ENCODE assay signal across 1 cellular context in the genomic region with DNA sequence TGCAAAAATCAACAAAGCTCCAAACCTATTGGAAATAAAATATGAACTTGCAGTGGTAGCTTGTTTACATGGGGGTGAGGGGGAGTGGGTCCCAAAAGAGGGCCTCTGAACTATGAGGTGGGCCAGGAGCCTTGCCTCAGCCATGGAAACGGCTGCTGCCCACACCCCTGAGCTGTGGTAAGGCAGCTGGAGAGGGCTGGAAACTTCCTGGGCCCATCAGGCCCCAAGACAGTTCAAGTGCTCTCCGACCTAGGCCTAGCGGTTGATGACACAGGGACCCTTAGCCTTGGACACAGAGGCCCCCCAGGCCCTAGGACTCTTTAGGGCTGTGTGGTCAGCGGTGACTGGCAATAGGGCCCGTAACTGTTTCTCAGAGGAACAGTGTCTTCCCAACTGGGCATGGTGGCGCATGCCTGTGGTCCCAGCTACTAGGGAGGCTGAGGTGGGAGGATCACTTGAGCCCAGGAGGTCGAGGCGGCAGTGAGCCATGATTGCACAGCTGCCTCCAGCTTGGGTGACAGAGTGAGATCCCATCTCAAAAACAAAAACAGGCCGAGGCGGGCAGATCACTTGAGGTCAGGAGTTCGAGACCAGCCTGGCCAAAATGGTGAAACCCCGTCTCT.
TF ChIP-seq lines count a peak whose summit lies in the region.

No MANE protein-coding gene starts in this region.

TF ChIP-seq in HepG2, 621 proteins besides CTCF, POLR2A, EP300 and RAD21:
- TF ChIP-seq NFKB2 (CRISPR knock-in tag; IDR thresholded peaks at IDR 0.05; ENCODE audit: borderline replicate concordance) (0 out of 2 replicates have a peak, but pooled peaks have one; percentile 23), ZNF674 (CRISPR knock-in tag; IDR thresholded peaks at IDR 0.05; ENCODE audit: low read depth) (no peak), KMT2B (CRISPR knock-in tag; IDR thresholded peaks at IDR 0.05) (no peak), RBM22 (optimal IDR thresholded peaks at IDR 0.05; ENCODE audit: low read length) (peak; percentile 41), ZNF326 (CRISPR knock-in tag; IDR thresholded peaks at IDR 0.05; ENCODE audit: borderline replicate concordance) (0 out of 2 replicates have a peak, but pooled peaks have one; percentile 9), ZNF772 (CRISPR knock-in tag; IDR thresholded peaks at IDR 0.05) (0 out of 2 replicates have a peak, but pooled peaks have one; percentile 39), ZNF460 (CRISPR knock-in tag; IDR thresholded peaks at IDR 0.05; ENCODE audit: borderline replicate concordance) (no peak), POLR2AphosphoS5 (IDR thresholded peaks at IDR 0.05; ENCODE audit: low read depth, low read length) (0 out of 2 replicates have a peak, but pooled peaks have one; percentile 5), POLR2G (IDR thresholded peaks at IDR 0.05; ENCODE audit: low read depth, low read length) (peak; percentile 32; the same call in 1 of the 2 replicates), RXRA (CRISPR knock-in tag; IDR thresholded peaks at IDR 0.05) (no peak), MATR3 (CRISPR knock-in tag; IDR thresholded peaks at IDR 0.05) (no peak), AGO2 (optimal IDR thresholded peaks at IDR 0.05; ENCODE audit: low read depth, low read length) (peak; percentile 79)
- TF ChIP-seq, protein P1, sequence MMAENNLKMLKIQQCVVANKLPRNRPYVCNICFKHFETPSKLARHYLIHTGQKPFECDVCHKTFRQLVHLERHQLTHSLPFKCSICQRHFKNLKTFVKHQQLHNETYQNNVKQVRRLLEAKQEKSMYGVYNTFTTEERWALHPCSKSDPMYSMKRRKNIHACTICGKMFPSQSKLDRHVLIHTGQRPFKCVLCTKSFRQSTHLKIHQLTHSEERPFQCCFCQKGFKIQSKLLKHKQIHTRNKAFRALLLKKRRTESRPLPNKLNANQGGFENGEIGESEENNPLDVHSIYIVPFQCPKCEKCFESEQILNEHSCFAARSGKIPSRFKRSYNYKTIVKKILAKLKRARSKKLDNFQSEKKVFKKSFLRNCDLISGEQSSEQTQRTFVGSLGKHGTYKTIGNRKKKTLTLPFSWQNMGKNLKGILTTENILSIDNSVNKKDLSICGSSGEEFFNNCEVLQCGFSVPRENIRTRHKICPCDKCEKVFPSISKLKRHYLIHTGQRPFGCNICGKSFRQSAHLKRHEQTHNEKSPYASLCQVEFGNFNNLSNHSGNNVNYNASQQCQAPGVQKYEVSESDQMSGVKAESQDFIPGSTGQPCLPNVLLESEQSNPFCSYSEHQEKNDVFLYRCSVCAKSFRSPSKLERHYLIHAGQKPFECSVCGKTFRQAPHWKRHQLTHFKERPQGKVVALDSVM (CRISPR knock-in tag; IDR thresholded peaks at IDR 0.05) = peak; percentile 66; the same call in 1 of the 2 replicates
- TF ChIP-seq, protein P2, sequence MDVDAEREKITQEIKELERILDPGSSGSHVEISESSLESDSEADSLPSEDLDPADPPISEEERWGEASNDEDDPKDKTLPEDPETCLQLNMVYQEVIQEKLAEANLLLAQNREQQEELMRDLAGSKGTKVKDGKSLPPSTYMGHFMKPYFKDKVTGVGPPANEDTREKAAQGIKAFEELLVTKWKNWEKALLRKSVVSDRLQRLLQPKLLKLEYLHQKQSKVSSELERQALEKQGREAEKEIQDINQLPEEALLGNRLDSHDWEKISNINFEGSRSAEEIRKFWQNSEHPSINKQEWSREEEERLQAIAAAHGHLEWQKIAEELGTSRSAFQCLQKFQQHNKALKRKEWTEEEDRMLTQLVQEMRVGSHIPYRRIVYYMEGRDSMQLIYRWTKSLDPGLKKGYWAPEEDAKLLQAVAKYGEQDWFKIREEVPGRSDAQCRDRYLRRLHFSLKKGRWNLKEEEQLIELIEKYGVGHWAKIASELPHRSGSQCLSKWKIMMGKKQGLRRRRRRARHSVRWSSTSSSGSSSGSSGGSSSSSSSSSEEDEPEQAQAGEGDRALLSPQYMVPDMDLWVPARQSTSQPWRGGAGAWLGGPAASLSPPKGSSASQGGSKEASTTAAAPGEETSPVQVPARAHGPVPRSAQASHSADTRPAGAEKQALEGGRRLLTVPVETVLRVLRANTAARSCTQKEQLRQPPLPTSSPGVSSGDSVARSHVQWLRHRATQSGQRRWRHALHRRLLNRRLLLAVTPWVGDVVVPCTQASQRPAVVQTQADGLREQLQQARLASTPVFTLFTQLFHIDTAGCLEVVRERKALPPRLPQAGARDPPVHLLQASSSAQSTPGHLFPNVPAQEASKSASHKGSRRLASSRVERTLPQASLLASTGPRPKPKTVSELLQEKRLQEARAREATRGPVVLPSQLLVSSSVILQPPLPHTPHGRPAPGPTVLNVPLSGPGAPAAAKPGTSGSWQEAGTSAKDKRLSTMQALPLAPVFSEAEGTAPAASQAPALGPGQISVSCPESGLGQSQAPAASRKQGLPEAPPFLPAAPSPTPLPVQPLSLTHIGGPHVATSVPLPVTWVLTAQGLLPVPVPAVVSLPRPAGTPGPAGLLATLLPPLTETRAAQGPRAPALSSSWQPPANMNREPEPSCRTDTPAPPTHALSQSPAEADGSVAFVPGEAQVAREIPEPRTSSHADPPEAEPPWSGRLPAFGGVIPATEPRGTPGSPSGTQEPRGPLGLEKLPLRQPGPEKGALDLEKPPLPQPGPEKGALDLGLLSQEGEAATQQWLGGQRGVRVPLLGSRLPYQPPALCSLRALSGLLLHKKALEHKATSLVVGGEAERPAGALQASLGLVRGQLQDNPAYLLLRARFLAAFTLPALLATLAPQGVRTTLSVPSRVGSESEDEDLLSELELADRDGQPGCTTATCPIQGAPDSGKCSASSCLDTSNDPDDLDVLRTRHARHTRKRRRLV (CRISPR knock-in tag; IDR thresholded peaks at IDR 0.05) = no peak
- TF ChIP-seq, protein P3, sequence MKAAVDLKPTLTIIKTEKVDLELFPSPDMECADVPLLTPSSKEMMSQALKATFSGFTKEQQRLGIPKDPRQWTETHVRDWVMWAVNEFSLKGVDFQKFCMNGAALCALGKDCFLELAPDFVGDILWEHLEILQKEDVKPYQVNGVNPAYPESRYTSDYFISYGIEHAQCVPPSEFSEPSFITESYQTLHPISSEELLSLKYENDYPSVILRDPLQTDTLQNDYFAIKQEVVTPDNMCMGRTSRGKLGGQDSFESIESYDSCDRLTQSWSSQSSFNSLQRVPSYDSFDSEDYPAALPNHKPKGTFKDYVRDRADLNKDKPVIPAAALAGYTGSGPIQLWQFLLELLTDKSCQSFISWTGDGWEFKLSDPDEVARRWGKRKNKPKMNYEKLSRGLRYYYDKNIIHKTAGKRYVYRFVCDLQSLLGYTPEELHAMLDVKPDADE (CRISPR knock-in tag; IDR thresholded peaks at IDR 0.05) = no peak
